In the genomic region with DNA sequence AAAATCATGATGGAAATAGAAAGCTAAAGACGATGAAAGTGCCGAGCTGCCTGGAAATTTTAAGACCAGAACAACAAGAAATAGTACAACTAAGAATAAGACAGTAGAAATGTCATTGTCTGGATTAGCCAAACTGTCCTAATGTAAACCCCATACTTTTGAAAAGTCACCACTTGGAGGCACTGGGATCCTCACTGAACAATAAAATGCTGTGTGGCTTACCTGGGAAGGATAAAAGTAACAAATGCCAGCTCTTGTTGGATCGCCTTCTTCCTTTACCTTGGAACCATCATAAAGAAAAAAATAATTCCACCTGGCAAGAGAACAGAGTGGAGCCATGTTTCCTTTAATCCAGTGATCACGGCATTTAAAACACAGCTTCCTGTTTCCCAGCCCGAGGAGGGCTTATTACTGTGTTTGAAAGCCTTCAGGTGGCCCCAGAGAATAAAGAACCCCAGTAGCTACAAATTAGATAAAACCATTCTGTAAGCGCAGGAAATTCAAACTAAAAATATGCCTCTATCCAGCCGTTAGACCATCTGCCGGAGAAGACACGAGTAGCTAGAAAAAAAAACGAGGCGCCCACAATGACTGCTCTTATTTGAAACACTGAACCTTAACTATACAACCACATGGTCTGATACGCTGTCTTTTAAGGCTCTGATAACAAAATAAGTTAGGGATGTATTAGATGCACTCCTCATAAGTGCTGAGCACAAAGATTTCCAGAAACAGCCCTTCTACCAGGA, we compare ENCODE assay signal across 8 cellular contexts. TPM values are rescaled to one million over a fixed set of nuclear protein-coding genes. Genes with fewer than 3 reads are reported as not detected.
A peak's percentile ranks its signal among the peaks of the same experiment; 100 is the strongest.
DNase-seq lines count a peak whose midpoint lies in the region; ATAC-seq and TF ChIP-seq lines count a peak whose summit lies in the region.

No MANE protein-coding gene starts in this region.

- no peak for DNase-seq in CD8-positive, alpha-beta T cell
- peak; percentile 41 for DNase-seq in KG1 (lab: John Stamatoyannopoulos, UW)
- DNase-seq in activated naive CD4-positive, alpha-beta T cell treated with anti-CD3 and anti-CD28 coated beads, Interleukin-2, amount 50 U/mL, for 72 hours (ENCODE audit: low spot score in 2 of 2) = no peak
- no peak for DNase-seq in mesenchymal stem cell
- DNase-seq in EL = no peak
- DNase-seq in OCI-M2 (lab: John Stamatoyannopoulos, UW; ENCODE audit: unreplicated experiment) = no peak

- H3K4me3 ChIP-seq in CD8-positive, alpha-beta T cell (ENCODE audit: low read depth, low read length) = peak overlapping the region; percentile 31
- H3K4me3 ChIP-seq in mesenchymal stem cell (ENCODE audit: insufficient read depth in 1 of 2, low read depth in 1 of 2, low read length in 2 of 2) = peak overlapping the region in 1 of 2 experiments; percentile 42

- H3K4me1 ChIP-seq in CD8-positive, alpha-beta T cell (ENCODE audit: insufficient read depth, low read length) = peaks cover 44% of the 10 kb centered on the region
- H3K4me1 ChIP-seq in mesenchymal stem cell (ENCODE audit: control insufficient read depth, insufficient read depth, low read depth, low read length) = peaks cover 8% of the 10 kb centered on the region

- H2BK120ac ChIP-seq in mesenchymal stem cell (ENCODE audit: low read depth, low read length) = no peak overlapping the region

- H3K27me3 ChIP-seq in CD8-positive, alpha-beta T cell (ENCODE audit: insufficient read depth, low read length) = no peaks in the 10 kb centered on the region
- H3K27me3 ChIP-seq in mesenchymal stem cell (ENCODE audit: control insufficient read depth in 1 of 2, insufficient read depth in 1 of 2, low read length in 2 of 2) = no peaks in the 10 kb centered on the region

- no peak overlapping the region for H3K18ac ChIP-seq in mesenchymal stem cell (ENCODE audit: low read depth in 1 of 2, low read length in 2 of 2)

- H3K27ac Mint-ChIP-seq in CD8-positive, alpha-beta T cell = peak overlapping the region; percentile 58
- H3K27ac Mint-ChIP-seq in activated naive CD4-positive, alpha-beta T cell treated with anti-CD3 and anti-CD28 coated beads, Interleukin-2, amount 50 U/mL, for 72 hours = peak overlapping the region; percentile 83 to 93

- intact Hi-C loops in CD8-positive, alpha-beta T cell (cut with DNase I, micrococcal nuclease) = no loop called here

- no peak overlapping the region for H2BK5ac ChIP-seq in mesenchymal stem cell (ENCODE audit: low read depth, low read length, poor library complexity, severe bottlenecking)

- CTCF ChIA-PET in CD8-positive, alpha-beta T cell (lab: Charles Lee) = interaction anchor here (0.8 to 1.2 kb wide), 3 partner anchors 9 to 33 kb away, joined by 3 to 4 read pairs (median 3); a partner anchor contains a TSS

- POLR2A ChIA-PET in CD8-positive, alpha-beta T cell (lab: Charles Lee) = no interaction called here

- peaks cover 67% of the 10 kb centered on the region for H3K4me1 Mint-ChIP-seq in CD8-positive, alpha-beta T cell (ENCODE audit: low read depth)

- no peaks in the 10 kb centered on the region for H3K27me3 Mint-ChIP-seq in CD8-positive, alpha-beta T cell (ENCODE audit: low read depth)

- H2AFZ ChIP-seq in mesenchymal stem cell (ENCODE audit: low read depth, low read length) = no peak overlapping the region

- no peak overlapping the region for H3K27ac ChIP-seq in CD8-positive, alpha-beta T cell (ENCODE audit: low read depth, low read length)
- H3K27ac ChIP-seq in mesenchymal stem cell (ENCODE audit: low read length, poor library complexity, severe bottlenecking) = no peak overlapping the region

- H3K36me3 Mint-ChIP-seq in CD8-positive, alpha-beta T cell = peaks cover 59% of the 10 kb centered on the region
- H3K36me3 Mint-ChIP-seq in activated naive CD4-positive, alpha-beta T cell treated with anti-CD3 and anti-CD28 coated beads, Interleukin-2, amount 50 U/mL, for 72 hours = peaks cover 35 to 62% of the 10 kb centered on the region in 2 donors

- H2BK15ac ChIP-seq in mesenchymal stem cell (ENCODE audit: low read depth, poor library complexity, severe bottlenecking) = no peak overlapping the region

- 95% methylated on average over 9 of the region's 12 CpGs for WGBS in mesenchymal stem cell

- no peak overlapping the region for H3K14ac ChIP-seq in mesenchymal stem cell (ENCODE audit: low read length in 2 of 2)

- peak overlapping the region; percentile 50 for H3K9ac ChIP-seq in mesenchymal stem cell (ENCODE audit: low read length)

- peaks cover 12% of the 10 kb centered on the region for H3K36me3 ChIP-seq in CD8-positive, alpha-beta T cell (ENCODE audit: insufficient read depth, low read length)
- peaks cover 3 to 59% of the 10 kb centered on the region in 2 experiments for H3K36me3 ChIP-seq in mesenchymal stem cell (ENCODE audit: control insufficient read depth in 1 of 2, insufficient read depth in 2 of 2, low read depth in 1 of 2, low read length in 2 of 2)

- H3K4ac ChIP-seq in mesenchymal stem cell (ENCODE audit: low read depth in 1 of 2, low read length in 2 of 2) = no peak overlapping the region

- peak overlapping the region; percentile 64 for H3K4me3 Mint-ChIP-seq in CD8-positive, alpha-beta T cell

- H3K23ac ChIP-seq in mesenchymal stem cell (ENCODE audit: low read length in 2 of 2) = no peak overlapping the region

- H2BK12ac ChIP-seq in mesenchymal stem cell (ENCODE audit: low read length in 2 of 2) = no peak overlapping the region

- ATAC-seq in CD8-positive, alpha-beta T cell = no peak
- ATAC-seq in activated naive CD4-positive, alpha-beta T cell treated with anti-CD3 and anti-CD28 coated beads, Interleukin-2, amount 50 U/mL, for 72 hours = no peak
- ATAC-seq in HG03432 (IDR thresholded peaks at IDR 0.05; ENCODE audit: unreplicated experiment) = no peak
- no peak for ATAC-seq in GM21723 (IDR thresholded peaks at IDR 0.05; ENCODE audit: unreplicated experiment)

- no peak overlapping the region for H4K8ac ChIP-seq in mesenchymal stem cell (ENCODE audit: low read length)

- H3K9me3 Mint-ChIP-seq in CD8-positive, alpha-beta T cell = no peaks in the 10 kb centered on the region
- H3K9me3 Mint-ChIP-seq in activated naive CD4-positive, alpha-beta T cell treated with anti-CD3 and anti-CD28 coated beads, Interleukin-2, amount 50 U/mL, for 72 hours = no peaks in the 10 kb centered on the region

- H3K9me3 ChIP-seq in CD8-positive, alpha-beta T cell (ENCODE audit: low read length) = no peaks in the 10 kb centered on the region
- H3K9me3 ChIP-seq in mesenchymal stem cell (ENCODE audit: control insufficient read depth, low read length) = no peaks in the 10 kb centered on the region

- no peak overlapping the region for H4K91ac ChIP-seq in mesenchymal stem cell (ENCODE audit: low read length)

- H3K79me1 ChIP-seq in mesenchymal stem cell (replicated peaks; ENCODE audit: low read length, poor library complexity, severe bottlenecking) = peaks cover 20% of the 10 kb centered on the region

- H2AK5ac ChIP-seq in mesenchymal stem cell (ENCODE audit: low read length, severe bottlenecking) = peak overlapping the region; percentile 35

- no peak overlapping the region for H3K4me2 ChIP-seq in mesenchymal stem cell (ENCODE audit: low read length, poor library complexity, severe bottlenecking)

- no peak for TF ChIP-seq CTCF in CD8-positive, alpha-beta T cell (IDR thresholded peaks at IDR 0.05)

RNA-seq across cellular contexts. Expression of a gene that starts 4.4 kb away (rescaled TPM):
- 10 to 100 TPM; 67.0 to 71.0 TPM for total RNA-seq in CD8-positive, alpha-beta T cell
- 10 to 100 TPM; 51.3 to 62.6 TPM for total RNA-seq in activated naive CD4-positive, alpha-beta T cell treated with anti-CD3 and anti-CD28 coated beads, Interleukin-2, amount 50 U/mL, for 72 hours
- polyA plus RNA-seq in mesenchymal stem cell (2013, experiment 1 of 2) = 16.9 TPM
- 17.1 TPM for polyA plus RNA-seq in mesenchymal stem cell (2013, experiment 2 of 2)

RNA-seq across cellular contexts. Expression of a gene that starts 4.5 kb away (rescaled TPM):
- total RNA-seq in CD8-positive, alpha-beta T cell = 10 to 100 TPM; 22.1 to 24.1 TPM
- total RNA-seq in activated naive CD4-positive, alpha-beta T cell treated with anti-CD3 and anti-CD28 coated beads, Interleukin-2, amount 50 U/mL, for 72 hours = 10 to 100 TPM; 18.6 to 27.4 TPM
- polyA plus RNA-seq in mesenchymal stem cell (2013, experiment 1 of 2) = 8.4 TPM
- polyA plus RNA-seq in mesenchymal stem cell (2013, experiment 2 of 2) = 9.2 TPM

RNA-seq across cellular contexts. Expression of a gene that starts 33.1 kb away (rescaled TPM):
- total RNA-seq in CD8-positive, alpha-beta T cell = 100 to 1,000 TPM; 138 to 142 TPM
- total RNA-seq in activated naive CD4-positive, alpha-beta T cell treated with anti-CD3 and anti-CD28 coated beads, Interleukin-2, amount 50 U/mL, for 72 hours = 10 to 100 TPM; 45.5 to 49.3 TPM
- polyA plus RNA-seq in mesenchymal stem cell (2013, experiment 1 of 2) = 17.0 TPM
- polyA plus RNA-seq in mesenchymal stem cell (2013, experiment 2 of 2) = 20.7 TPM

RNA-seq across cellular contexts. Expression of a gene that starts 50.2 kb away (rescaled TPM):
- total RNA-seq in CD8-positive, alpha-beta T cell = under 1 TPM; 0.90 to 1.00 TPM
- total RNA-seq in activated naive CD4-positive, alpha-beta T cell treated with anti-CD3 and anti-CD28 coated beads, Interleukin-2, amount 50 U/mL, for 72 hours = 10 to 100 TPM in 1 of 2 donors, 1 to 10 TPM in 1; 3.5 to 15.1 TPM
- 0.32 TPM for polyA plus RNA-seq in mesenchymal stem cell (2013, experiment 1 of 2)
- 0.26 TPM for polyA plus RNA-seq in mesenchymal stem cell (2013, experiment 2 of 2)
